ENCODE assay signal across 1 cellular context in genomic region chr20:62063601-62063980, GRCh38.
A peak's percentile ranks its signal among the peaks of the same experiment; 100 is the strongest.
TF ChIP-seq lines count a peak whose summit lies in the region.

No MANE protein-coding gene starts in this region.

TF ChIP-seq in HepG2, 621 proteins besides CTCF, POLR2A, EP300 and RAD21 (continued from another document and continues in another):
- TF ChIP-seq ZNF550 (CRISPR knock-in tag; IDR thresholded peaks at IDR 0.05; ENCODE audit: borderline replicate concordance) (no peak), ZNF563 (CRISPR knock-in tag; IDR thresholded peaks at IDR 0.05) (no peak), MXD3 (CRISPR knock-in tag; IDR thresholded peaks at IDR 0.05) (no peak), ATRX (CRISPR knock-in tag; IDR thresholded peaks at IDR 0.05; ENCODE audit: borderline replicate concordance) (no peak), PPARG (CRISPR knock-in tag; conservative IDR thresholded peaks at IDR 0.05) (no peak), ZNF747 (CRISPR knock-in tag; IDR thresholded peaks at IDR 0.05; ENCODE audit: borderline replicate concordance) (no peak), KMT2B (CRISPR knock-in tag; IDR thresholded peaks at IDR 0.05) (no peak), KMT2A (CRISPR knock-in tag; IDR thresholded peaks at IDR 0.05) (no peak), NRL (CRISPR knock-in tag; IDR thresholded peaks at IDR 0.05; ENCODE audit: borderline replicate concordance) (0 out of 2 replicates have a peak, but pooled peaks have one; percentile 4), PCBP2 (optimal IDR thresholded peaks at IDR 0.05; ENCODE audit: low read depth, low read length, poor library complexity, severe bottlenecking) (no peak), WIZ (CRISPR knock-in tag; IDR thresholded peaks at IDR 0.05) (no peak), POGK (CRISPR knock-in tag; conservative IDR thresholded peaks at IDR 0.05) (no peak), ZNF496 (CRISPR knock-in tag; IDR thresholded peaks at IDR 0.05; ENCODE audit: insufficient replicate concordance) (no peak), ZFP82 (CRISPR knock-in tag; IDR thresholded peaks at IDR 0.05; ENCODE audit: borderline replicate concordance) (0 out of 2 replicates have a peak, but pooled peaks have one; percentile 22), GATAD2A (CRISPR knock-in tag; IDR thresholded peaks at IDR 0.05) (no peak), ZNF672 (CRISPR knock-in tag; IDR thresholded peaks at IDR 0.05) (no peak), RBFOX2 (IDR thresholded peaks at IDR 0.05; ENCODE audit: low read depth, low read length) (peak; percentile 32; the same call in 1 of the 2 replicates), TGIF2 (CRISPR knock-in tag; IDR thresholded peaks at IDR 0.05) (no peak), EEA1 (CRISPR knock-in tag; IDR thresholded peaks at IDR 0.05; ENCODE audit: borderline replicate concordance) (no peak), ZBTB38 (CRISPR knock-in tag; IDR thresholded peaks at IDR 0.05) (no peak; the same call in 1 of the 2 replicates), ZNF546 (CRISPR knock-in tag; conservative IDR thresholded peaks at IDR 0.05) (no peak), ZNF30 (CRISPR knock-in tag; IDR thresholded peaks at IDR 0.05) (no peak), SRY (CRISPR knock-in tag; IDR thresholded peaks at IDR 0.05) (no peak), HDAC2 (CRISPR knock-in tag; IDR thresholded peaks at IDR 0.05) (no peak), CENPX (CRISPR knock-in tag; IDR thresholded peaks at IDR 0.05) (no peak), CREBL2 (CRISPR knock-in tag; IDR thresholded peaks at IDR 0.05; ENCODE audit: borderline replicate concordance) (no peak), TEAD2 (CRISPR knock-in tag; IDR thresholded peaks at IDR 0.05) (no peak), DMAP1 (CRISPR knock-in tag; IDR thresholded peaks at IDR 0.05) (no peak), NR2C2 (CRISPR knock-in tag; IDR thresholded peaks at IDR 0.05; ENCODE audit: borderline replicate concordance) (no peak), GPBP1L1 (CRISPR knock-in tag; IDR thresholded peaks at IDR 0.05) (no peak), MYPOP (CRISPR knock-in tag; IDR thresholded peaks at IDR 0.05) (no peak), ZSCAN31 (CRISPR knock-in tag; IDR thresholded peaks at IDR 0.05; ENCODE audit: low read depth) (no peak), AGO2 (optimal IDR thresholded peaks at IDR 0.05; ENCODE audit: low read depth, low read length) (peak; percentile 29), SP1 (IDR thresholded peaks at IDR 0.05) (no peak), SP1 (CRISPR knock-in tag; IDR thresholded peaks at IDR 0.05) (no peak), SRF (IDR thresholded peaks at IDR 0.05; ENCODE audit: low read depth, low read length) (no peak), ZNF646 (CRISPR knock-in tag; IDR thresholded peaks at IDR 0.05) (no peak), JUN (CRISPR knock-in tag; IDR thresholded peaks at IDR 0.05) (no peak), PITX1 (CRISPR knock-in tag; IDR thresholded peaks at IDR 0.05) (no peak), ZNF329 (CRISPR knock-in tag; IDR thresholded peaks at IDR 0.05; ENCODE audit: low read depth) (no peak), FOXK2 (IDR thresholded peaks at IDR 0.05) (no peak), ZNF253 (CRISPR knock-in tag; IDR thresholded peaks at IDR 0.05; ENCODE audit: borderline replicate concordance) (0 out of 2 replicates have a peak, but pooled peaks have one; percentile 18), SRSF1 (optimal IDR thresholded peaks at IDR 0.05; ENCODE audit: low read depth, low read length) (peak; percentile 43), ATF7-NPFF (CRISPR knock-in tag; IDR thresholded peaks at IDR 0.05; ENCODE audit: low read depth) (no peak)
- TF ChIP-seq, protein P1, sequence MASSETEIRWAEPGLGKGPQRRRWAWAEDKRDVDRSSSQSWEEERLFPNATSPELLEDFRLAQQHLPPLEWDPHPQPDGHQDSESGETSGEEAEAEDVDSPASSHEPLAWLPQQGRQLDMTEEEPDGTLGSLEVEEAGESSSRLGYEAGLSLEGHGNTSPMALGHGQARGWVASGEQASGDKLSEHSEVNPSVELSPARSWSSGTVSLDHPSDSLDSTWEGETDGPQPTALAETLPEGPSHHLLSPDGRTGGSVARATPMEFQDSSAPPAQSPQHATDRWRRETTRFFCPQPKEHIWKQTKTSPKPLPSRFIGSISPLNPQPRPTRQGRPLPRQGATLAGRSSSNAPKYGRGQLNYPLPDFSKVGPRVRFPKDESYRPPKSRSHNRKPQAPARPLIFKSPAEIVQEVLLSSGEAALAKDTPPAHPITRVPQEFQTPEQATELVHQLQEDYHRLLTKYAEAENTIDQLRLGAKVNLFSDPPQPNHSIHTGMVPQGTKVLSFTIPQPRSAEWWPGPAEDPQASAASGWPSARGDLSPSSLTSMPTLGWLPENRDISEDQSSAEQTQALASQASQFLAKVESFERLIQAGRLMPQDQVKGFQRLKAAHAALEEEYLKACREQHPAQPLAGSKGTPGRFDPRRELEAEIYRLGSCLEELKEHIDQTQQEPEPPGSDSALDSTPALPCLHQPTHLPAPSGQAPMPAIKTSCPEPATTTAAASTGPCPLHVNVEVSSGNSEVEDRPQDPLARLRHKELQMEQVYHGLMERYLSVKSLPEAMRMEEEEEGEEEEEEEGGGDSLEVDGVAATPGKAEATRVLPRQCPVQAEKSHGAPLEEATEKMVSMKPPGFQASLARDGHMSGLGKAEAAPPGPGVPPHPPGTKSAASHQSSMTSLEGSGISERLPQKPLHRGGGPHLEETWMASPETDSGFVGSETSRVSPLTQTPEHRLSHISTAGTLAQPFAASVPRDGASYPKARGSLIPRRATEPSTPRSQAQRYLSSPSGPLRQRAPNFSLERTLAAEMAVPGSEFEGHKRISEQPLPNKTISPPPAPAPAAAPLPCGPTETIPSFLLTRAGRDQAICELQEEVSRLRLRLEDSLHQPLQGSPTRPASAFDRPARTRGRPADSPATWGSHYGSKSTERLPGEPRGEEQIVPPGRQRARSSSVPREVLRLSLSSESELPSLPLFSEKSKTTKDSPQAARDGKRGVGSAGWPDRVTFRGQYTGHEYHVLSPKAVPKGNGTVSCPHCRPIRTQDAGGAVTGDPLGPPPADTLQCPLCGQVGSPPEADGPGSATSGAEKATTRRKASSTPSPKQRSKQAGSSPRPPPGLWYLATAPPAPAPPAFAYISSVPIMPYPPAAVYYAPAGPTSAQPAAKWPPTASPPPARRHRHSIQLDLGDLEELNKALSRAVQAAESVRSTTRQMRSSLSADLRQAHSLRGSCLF (CRISPR knock-in tag; IDR thresholded peaks at IDR 0.05; ENCODE audit: borderline replicate concordance): no peak
- TF ChIP-seq, protein P2, sequence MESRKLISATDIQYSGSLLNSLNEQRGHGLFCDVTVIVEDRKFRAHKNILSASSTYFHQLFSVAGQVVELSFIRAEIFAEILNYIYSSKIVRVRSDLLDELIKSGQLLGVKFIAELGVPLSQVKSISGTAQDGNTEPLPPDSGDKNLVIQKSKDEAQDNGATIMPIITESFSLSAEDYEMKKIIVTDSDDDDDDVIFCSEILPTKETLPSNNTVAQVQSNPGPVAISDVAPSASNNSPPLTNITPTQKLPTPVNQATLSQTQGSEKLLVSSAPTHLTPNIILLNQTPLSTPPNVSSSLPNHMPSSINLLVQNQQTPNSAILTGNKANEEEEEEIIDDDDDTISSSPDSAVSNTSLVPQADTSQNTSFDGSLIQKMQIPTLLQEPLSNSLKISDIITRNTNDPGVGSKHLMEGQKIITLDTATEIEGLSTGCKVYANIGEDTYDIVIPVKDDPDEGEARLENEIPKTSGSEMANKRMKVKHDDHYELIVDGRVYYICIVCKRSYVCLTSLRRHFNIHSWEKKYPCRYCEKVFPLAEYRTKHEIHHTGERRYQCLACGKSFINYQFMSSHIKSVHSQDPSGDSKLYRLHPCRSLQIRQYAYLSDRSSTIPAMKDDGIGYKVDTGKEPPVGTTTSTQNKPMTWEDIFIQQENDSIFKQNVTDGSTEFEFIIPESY (CRISPR knock-in tag; IDR thresholded peaks at IDR 0.05): no peak
- TF ChIP-seq, protein P3, sequence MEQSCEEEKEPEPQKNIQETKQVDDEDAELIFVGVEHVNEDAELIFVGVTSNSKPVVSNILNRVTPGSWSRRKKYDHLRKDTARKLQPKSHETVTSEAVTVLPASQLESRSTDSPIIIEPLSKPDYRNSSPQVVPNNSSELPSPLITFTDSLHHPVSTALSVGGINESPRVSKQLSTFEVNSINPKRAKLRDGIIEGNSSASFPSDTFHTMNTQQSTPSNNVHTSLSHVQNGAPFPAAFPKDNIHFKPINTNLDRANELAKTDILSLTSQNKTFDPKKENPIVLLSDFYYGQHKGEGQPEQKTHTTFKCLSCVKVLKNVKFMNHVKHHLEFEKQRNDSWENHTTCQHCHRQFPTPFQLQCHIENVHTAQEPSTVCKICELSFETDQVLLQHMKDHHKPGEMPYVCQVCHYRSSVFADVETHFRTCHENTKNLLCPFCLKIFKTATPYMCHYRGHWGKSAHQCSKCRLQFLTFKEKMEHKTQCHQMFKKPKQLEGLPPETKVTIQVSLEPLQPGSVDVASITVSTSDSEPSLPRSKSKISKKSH (CRISPR knock-in tag; IDR thresholded peaks at IDR 0.05; ENCODE audit: borderline replicate concordance): 0 out of 2 replicates have a peak, but pooled peaks have one; percentile 21
